ENCODE assay signal across 8 cellular contexts in genomic region chr5:78908173-78908901, GRCh38.
A peak's percentile ranks its signal among the peaks of the same experiment; 100 is the strongest.
DNase-seq lines count a peak whose midpoint lies in the region; ATAC-seq and TF ChIP-seq lines count a peak whose summit lies in the region.

No MANE protein-coding gene starts in this region.

- peak overlapping the region in 1 of 2 donors; percentile 6 for H3K9ac ChIP-seq in colonic mucosa (ENCODE audit: low read depth in 2 of 2, low read length in 2 of 2)

- no peaks in the 10 kb centered on the region for H3K4me1 Mint-ChIP-seq in activated CD8-positive, alpha-beta memory T cell treated with anti-CD3 and anti-CD28 coated beads, Interleukin-2, amount 10 ng/mL, durations not matched to agents 7 days and 5 days

- H3K27me3 Mint-ChIP-seq in activated CD8-positive, alpha-beta memory T cell treated with anti-CD3 and anti-CD28 coated beads, Interleukin-2, amount 10 ng/mL, durations not matched to agents 7 days and 5 days: no peaks in the 10 kb centered on the region

- DNase-seq in DMS53 treated with DMSO at 0.1 percent for 48 hours (lab: John Stamatoyannopoulos, UW; ENCODE audit: unreplicated experiment) (peak; percentile 91), NCI-H2171 (lab: John Stamatoyannopoulos, UW) (peak; percentile 63), colonic mucosa (peak; percentile 64), lung microvascular endothelial cell (ENCODE audit: low read depth in 2 of 2) (peak; percentile 87 to 88), uterus (peak in 1 of 2 donors; percentile 29), GOT3 (lab: John Stamatoyannopoulos, UW) (no peak)
- DNase-seq in activated CD8-positive, alpha-beta memory T cell treated with anti-CD3 and anti-CD28 coated beads, Interleukin-2, amount 10 ng/mL, durations not matched to agents 7 days and 5 days: no peak

- H3K27me3 ChIP-seq in colonic mucosa: no peaks in the 10 kb centered on the region
- H3K27me3 ChIP-seq in uterus: no peaks in the 10 kb centered on the region

- CTCF ChIA-PET in activated CD8-positive, alpha-beta memory T cell treated with anti-CD3 and anti-CD28 coated beads, Interleukin-2, amount 10 ng/mL, durations not matched to agents 7 days and 5 days (lab: Charles Lee): interaction anchor here (0.8 to 1.6 kb wide), 2 partner anchors 9 to 30 kb away, joined by 3 to 4 read pairs; no protein-coding TSS in a partner anchor

- H3K4me3 Mint-ChIP-seq in activated CD8-positive, alpha-beta memory T cell treated with anti-CD3 and anti-CD28 coated beads, Interleukin-2, amount 10 ng/mL, durations not matched to agents 7 days and 5 days: no peak overlapping the region

- H3K4me1 ChIP-seq in colonic mucosa: no peaks in the 10 kb centered on the region
- H3K4me1 ChIP-seq in uterus: peaks cover 3 to 8% of the 10 kb centered on the region in 2 donors

- no peak for TF ChIP-seq POLR2A in uterus (IDR thresholded peaks at IDR 0.05)

- H3K27ac Mint-ChIP-seq in activated CD8-positive, alpha-beta memory T cell treated with anti-CD3 and anti-CD28 coated beads, Interleukin-2, amount 10 ng/mL, durations not matched to agents 7 days and 5 days: no peak overlapping the region

- H3K9me3 Mint-ChIP-seq in activated CD8-positive, alpha-beta memory T cell treated with anti-CD3 and anti-CD28 coated beads, Interleukin-2, amount 10 ng/mL, durations not matched to agents 7 days and 5 days (ENCODE audit: low read depth): no peaks in the 10 kb centered on the region

- H3K27ac ChIP-seq in colonic mucosa (peak overlapping the region; percentile 52), uterus (peak overlapping the region; percentile 56 to 68)

- H3K9me3 ChIP-seq in colonic mucosa (no peaks in the 10 kb centered on the region), uterus (no peaks in the 10 kb centered on the region)

- no peak for ATAC-seq in activated CD8-positive, alpha-beta memory T cell treated with anti-CD3 and anti-CD28 coated beads, Interleukin-2, amount 10 ng/mL, durations not matched to agents 7 days and 5 days
- no peak for ATAC-seq in HG03354 (IDR thresholded peaks at IDR 0.05; ENCODE audit: poor library complexity, severe bottlenecking, unreplicated experiment)

- H3K36me3 ChIP-seq in colonic mucosa (no peaks in the 10 kb centered on the region), uterus (no peaks in the 10 kb centered on the region)

- no peak for TF ChIP-seq CTCF in colonic mucosa (IDR thresholded peaks at IDR 0.05)
- TF ChIP-seq CTCF in uterus (IDR thresholded peaks at IDR 0.05): no peak

- intact Hi-C loops in colonic mucosa (cut with DNase I): no loop called here
- intact Hi-C loops in uterus (cut with DNase I; ENCODE audit: low total_unique reads): no loop called here

- H3K36me3 Mint-ChIP-seq in activated CD8-positive, alpha-beta memory T cell treated with anti-CD3 and anti-CD28 coated beads, Interleukin-2, amount 10 ng/mL, durations not matched to agents 7 days and 5 days: peaks cover 8% of the 10 kb centered on the region

- H3K4me3 ChIP-seq in colonic mucosa (no peak overlapping the region), uterus (no peak overlapping the region)

Comparison
In these comparisons a context has a peak if more than half of its experiments do, and no peak if none do; other contexts are left out.
1. DNase-seq: peak in DMS53 treated with DMSO at 0.1 percent for 48 hours (single experiment), NCI-H2171 (single experiment), colonic mucosa (single experiment) and lung microvascular endothelial cell (2 of 2); none in GOT3 (single experiment) and activated CD8-positive, alpha-beta memory T cell treated with anti-CD3 and anti-CD28 coated beads, Interleukin-2, amount 10 ng/mL, durations not matched to agents 7 days and 5 days (single experiment).